Comparison of ENCODE assay signal across 8 cellular contexts in genomic region chr1:86914635-86914997, GRCh38. TPM values are rescaled to one million over a fixed set of nuclear protein-coding genes. Genes with fewer than 3 reads are reported as not detected.
DNase-seq lines count a peak whose midpoint lies in the region; ATAC-seq and TF ChIP-seq lines count a peak whose summit lies in the region.

HS2ST1 (plus strand) TSS chr1:86914635.

- peaks cover 34% of the 10 kb centered on the region for H4K20me1 ChIP-seq in DOHH2 (ENCODE audit: control insufficient read depth, insufficient read depth, low read depth, low read length)

- peak within 1 kb of the TSS; percentile 80 for H3K4me2 ChIP-seq in DOHH2 (ENCODE audit: low read length)

- DNase-seq in NT2/D1 (ENCODE audit: low read depth, low spot score), result no peak
- DNase-seq in occipital lobe (lab: John Stamatoyannopoulos, UW), result no peak
- DNase-seq in activated effector memory CD4-positive, alpha-beta T cell treated with anti-CD3 and anti-CD28 coated beads, Interleukin-2, amount 50 U/mL, for 16 hours, result no peak
- no peak for DNase-seq in SW 1271 (lab: John Stamatoyannopoulos, UW)
- no peak for DNase-seq in activated T-cell treated with anti-CD3 and anti-CD28 coated beads, Interleukin-2, amount 50 U/mL, for 1 hour

- no peak for ATAC-seq in HG03280 (IDR thresholded peaks at IDR 0.05; ENCODE audit: unreplicated experiment)

- peak within 1 kb of the TSS; percentile 100 for H3K4me3 ChIP-seq in DOHH2 (ENCODE audit: low read length)
- peak within 1 kb of the TSS; percentile 93 for H3K4me3 ChIP-seq in NT2/D1 (ENCODE audit: insufficient read length, low read depth)
- peak within 1 kb of the TSS; percentile 96 to 99 for H3K4me3 ChIP-seq in esophagus (ENCODE audit: low read depth in 1 of 2, low read length in 2 of 2)

- peaks cover 84% of the 10 kb centered on the region for H3K36me3 ChIP-seq in DOHH2 (ENCODE audit: control insufficient read depth, low read length)
- peaks cover 26% of the 10 kb centered on the region for H3K36me3 ChIP-seq in NT2/D1 (ENCODE audit: insufficient read depth, insufficient read length, low read length)
- no peaks in the 10 kb centered on the region for H3K36me3 ChIP-seq in esophagus (ENCODE audit: control insufficient read depth in 2 of 2, insufficient read depth in 2 of 2, low read length in 1 of 2)

- no peaks in the 10 kb centered on the region for H3K9me2 ChIP-seq in DOHH2 (replicated peaks; ENCODE audit: control insufficient read depth, low read length)

- peak within 1 kb of the TSS; percentile 99 for H3K9ac ChIP-seq in NT2/D1 (ENCODE audit: insufficient read length, low read depth)

- H3K27ac ChIP-seq in DOHH2 (ENCODE audit: low read depth, low read length) (peak within 1 kb of the TSS; percentile 88), esophagus (ENCODE audit: low read depth in 2 of 2, low read length in 1 of 2) (peak within 1 kb of the TSS; percentile 91 to 93)

- H3F3A ChIP-seq in DOHH2 (ENCODE audit: control insufficient read depth, insufficient read depth), result peaks cover 2% of the 10 kb centered on the region; the same call in 1 of the 2 replicates

- 0 to 1% methylated on average over 25 to 41 of the region's 41 CpGs for WGBS in esophagus, 2 donors

- no peak for TF ChIP-seq CTCF in DOHH2 (IDR thresholded peaks at IDR 0.05; ENCODE audit: low read depth, low read length, poor library complexity, severe bottlenecking)

- H3K9me3 ChIP-seq in DOHH2 (ENCODE audit: control insufficient read depth, insufficient read depth, low read length) (peaks cover 2% of the 10 kb centered on the region), NT2/D1 (ENCODE audit: insufficient read depth, low read length) (no peaks in the 10 kb centered on the region), esophagus (ENCODE audit: control insufficient read depth in 2 of 2, insufficient read depth in 1 of 2, low read depth in 1 of 2, low read length in 1 of 2) (no peaks in the 10 kb centered on the region)

- H3K4me1 ChIP-seq in DOHH2 (ENCODE audit: control insufficient read depth, low read length) (peaks cover 49% of the 10 kb centered on the region), NT2/D1 (ENCODE audit: insufficient read depth, insufficient read length) (no peaks in the 10 kb centered on the region), esophagus (ENCODE audit: control insufficient read depth in 2 of 2, insufficient read depth in 2 of 2, low read length in 1 of 2) (peaks cover 0 to 3% of the 10 kb centered on the region in 2 donors)

- H3K79me2 ChIP-seq in DOHH2 (ENCODE audit: control insufficient read depth, low read length), result peaks cover 95% of the 10 kb centered on the region

- H3K27me3 ChIP-seq in DOHH2 (ENCODE audit: control insufficient read depth, low read length) (no peaks in the 10 kb centered on the region), NT2/D1 (ENCODE audit: insufficient read depth, insufficient read length) (no peaks in the 10 kb centered on the region), esophagus (ENCODE audit: control insufficient read depth in 1 of 2, insufficient read depth in 2 of 2, low read length in 2 of 2) (no peaks in the 10 kb centered on the region)

RNA-seq across cellular contexts. Expression of gene HS2ST1, which starts in this region (rescaled TPM):
- 1 to 10 TPM; 2.7 to 3.8 TPM for polyA plus RNA-seq in esophagus
- 39.1 TPM for total RNA-seq in occipital lobe
